ENCODE assay signal across 1 cellular context in the genomic region with DNA sequence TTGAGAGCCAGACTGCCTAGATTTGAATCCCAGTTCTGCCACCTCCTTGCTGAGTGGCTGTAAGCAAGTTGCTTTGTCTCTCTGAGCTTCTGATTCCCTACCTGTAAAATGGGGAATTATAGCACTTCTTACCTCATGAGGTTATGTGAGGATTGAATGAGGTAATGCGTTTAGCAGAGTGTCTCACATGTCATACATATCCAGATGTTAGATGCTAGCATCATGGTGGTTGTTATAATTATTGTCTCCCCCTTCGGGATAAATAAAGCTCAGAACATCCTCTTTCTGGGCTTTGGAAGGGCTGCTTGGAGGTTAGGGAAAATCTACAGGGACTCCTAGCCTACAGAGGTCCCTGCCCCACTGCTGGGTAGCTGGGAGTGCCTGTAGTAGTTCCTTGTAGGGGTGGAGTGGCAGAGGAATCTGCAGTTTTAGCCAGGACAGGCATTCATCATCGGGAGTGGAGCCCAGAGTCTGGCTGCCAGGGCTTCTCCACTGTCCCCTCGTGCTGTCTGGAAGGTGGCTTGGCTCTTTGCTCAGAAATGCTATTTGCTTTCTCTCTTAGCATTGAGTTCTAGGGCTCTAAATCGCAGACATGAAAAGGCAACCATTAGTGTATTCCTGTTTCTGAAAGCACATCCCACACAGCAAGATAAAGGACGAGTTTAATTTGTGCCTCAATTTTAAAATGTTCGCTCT.
TF ChIP-seq lines count a peak whose summit lies in the region.

No MANE protein-coding gene starts in this region.

TF ChIP-seq in WTC11, 78 proteins besides CTCF, POLR2A, EP300 and RAD21 (continued from another document):
- TF ChIP-seq, protein P1, sequence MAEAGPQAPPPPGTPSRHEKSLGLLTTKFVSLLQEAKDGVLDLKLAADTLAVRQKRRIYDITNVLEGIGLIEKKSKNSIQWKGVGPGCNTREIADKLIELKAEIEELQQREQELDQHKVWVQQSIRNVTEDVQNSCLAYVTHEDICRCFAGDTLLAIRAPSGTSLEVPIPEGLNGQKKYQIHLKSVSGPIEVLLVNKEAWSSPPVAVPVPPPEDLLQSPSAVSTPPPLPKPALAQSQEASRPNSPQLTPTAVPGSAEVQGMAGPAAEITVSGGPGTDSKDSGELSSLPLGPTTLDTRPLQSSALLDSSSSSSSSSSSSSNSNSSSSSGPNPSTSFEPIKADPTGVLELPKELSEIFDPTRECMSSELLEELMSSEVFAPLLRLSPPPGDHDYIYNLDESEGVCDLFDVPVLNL (CRISPR knock-in tag; IDR thresholded peaks at IDR 0.05; ENCODE audit: borderline replicate concordance, low read depth) = no peak
- TF ChIP-seq SMAD3 (CRISPR knock-in tag; IDR thresholded peaks at IDR 0.05; ENCODE audit: borderline replicate concordance) (no peak), HMGXB4 (CRISPR knock-in tag; IDR thresholded peaks at IDR 0.05) (no peak), JAZF1 (CRISPR knock-in tag; IDR thresholded peaks at IDR 0.05) (no peak), GRHL2 (CRISPR knock-in tag; IDR thresholded peaks at IDR 0.05; ENCODE audit: insufficient replicate concordance, severe bottlenecking) (no peak), ZSCAN18 (CRISPR knock-in tag; IDR thresholded peaks at IDR 0.05) (no peak), FOXJ3 (CRISPR knock-in tag; IDR thresholded peaks at IDR 0.05; ENCODE audit: borderline replicate concordance) (no peak), NR2C2 (CRISPR knock-in tag; IDR thresholded peaks at IDR 0.05) (no peak), AFF4 (CRISPR knock-in tag; IDR thresholded peaks at IDR 0.05; ENCODE audit: borderline replicate concordance) (no peak), ETV6 (CRISPR knock-in tag; IDR thresholded peaks at IDR 0.05) (no peak), ARID4B (CRISPR knock-in tag; IDR thresholded peaks at IDR 0.05; ENCODE audit: borderline replicate concordance) (no peak), MXD4 (CRISPR knock-in tag; IDR thresholded peaks at IDR 0.05; ENCODE audit: borderline replicate concordance) (no peak), ZMAT4 (CRISPR knock-in tag; IDR thresholded peaks at IDR 0.05) (no peak), MYBL2 (CRISPR knock-in tag; IDR thresholded peaks at IDR 0.05) (no peak), FOXP1 (CRISPR knock-in tag; IDR thresholded peaks at IDR 0.05; ENCODE audit: borderline replicate concordance) (no peak)
- TF ChIP-seq, protein P2, sequence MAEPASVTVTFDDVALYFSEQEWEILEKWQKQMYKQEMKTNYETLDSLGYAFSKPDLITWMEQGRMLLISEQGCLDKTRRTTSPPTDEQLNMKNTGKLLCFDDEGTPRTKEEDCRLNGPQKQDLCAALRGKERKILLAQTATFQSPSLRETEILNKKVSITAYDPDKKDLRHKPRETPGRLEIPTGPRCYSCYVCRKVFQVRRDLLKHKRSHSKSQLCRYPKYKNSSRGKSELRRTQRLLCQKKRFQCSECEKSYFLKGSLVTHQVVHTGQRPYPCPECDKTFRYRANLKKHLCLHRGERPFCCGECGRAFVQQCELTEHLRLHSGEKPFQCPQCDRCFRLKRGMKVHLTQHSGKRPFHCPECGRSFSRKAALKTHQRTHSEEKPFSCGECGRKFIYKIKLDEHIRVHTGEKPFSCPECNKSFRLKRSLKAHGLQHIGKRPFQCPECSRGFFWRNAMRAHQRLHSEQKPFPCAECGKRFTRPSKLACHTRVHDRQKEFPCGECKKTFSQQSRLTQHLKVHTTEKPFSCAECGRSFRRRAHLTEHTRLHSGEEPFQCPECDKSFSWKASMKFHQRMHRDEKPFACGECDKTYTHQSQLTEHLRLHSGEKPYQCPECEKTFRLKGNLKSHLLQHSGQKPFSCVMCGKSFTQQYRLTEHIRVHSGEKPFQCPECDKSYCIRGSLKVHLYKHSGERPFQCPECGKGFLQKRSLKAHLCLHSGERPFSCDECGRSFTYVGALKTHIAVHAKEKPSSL (CRISPR knock-in tag; conservative IDR thresholded peaks at IDR 0.05) = no peak
- TF ChIP-seq, protein P3, sequence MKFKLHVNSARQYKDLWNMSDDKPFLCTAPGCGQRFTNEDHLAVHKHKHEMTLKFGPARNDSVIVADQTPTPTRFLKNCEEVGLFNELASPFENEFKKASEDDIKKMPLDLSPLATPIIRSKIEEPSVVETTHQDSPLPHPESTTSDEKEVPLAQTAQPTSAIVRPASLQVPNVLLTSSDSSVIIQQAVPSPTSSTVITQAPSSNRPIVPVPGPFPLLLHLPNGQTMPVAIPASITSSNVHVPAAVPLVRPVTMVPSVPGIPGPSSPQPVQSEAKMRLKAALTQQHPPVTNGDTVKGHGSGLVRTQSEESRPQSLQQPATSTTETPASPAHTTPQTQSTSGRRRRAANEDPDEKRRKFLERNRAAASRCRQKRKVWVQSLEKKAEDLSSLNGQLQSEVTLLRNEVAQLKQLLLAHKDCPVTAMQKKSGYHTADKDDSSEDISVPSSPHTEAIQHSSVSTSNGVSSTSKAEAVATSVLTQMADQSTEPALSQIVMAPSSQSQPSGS (CRISPR knock-in tag; IDR thresholded peaks at IDR 0.05; ENCODE audit: borderline replicate concordance, low read depth) = no peak
